In genomic region chr16:2776500-2777139, GRCh38 we compare ENCODE assay signal across 8 cellular contexts. TPM values are rescaled to one million over a fixed set of nuclear protein-coding genes. Genes with fewer than 3 reads are reported as not detected.
A peak's percentile ranks its signal among the peaks of the same experiment; 100 is the strongest.
DNase-seq lines count a peak whose midpoint lies in the region; ATAC-seq and TF ChIP-seq lines count a peak whose summit lies in the region.

No MANE protein-coding gene starts in this region.

- no peaks in the 10 kb centered on the region for H3K27me3 ChIP-seq in PC-3 (ENCODE audit: low read length)
- no peaks in the 10 kb centered on the region for H3K27me3 ChIP-seq in thymus (ENCODE audit: control insufficient read depth, insufficient read depth)

- peak; percentile 32 for ATAC-seq in PC-3
- ATAC-seq in central memory CD8-positive, alpha-beta T cell (replicated peaks; ENCODE audit: extremely low read depth, poor library complexity, severe bottlenecking): peak; percentile 24

- H3K27ac ChIP-seq in HEK293 (ENCODE audit: extremely low read depth, low read depth, low read length) (peak overlapping the region; percentile 80; the same call in 1 of the 2 replicates), PC-3 (ENCODE audit: low read length) (peak overlapping the region; percentile 29; the same call in 1 of the 2 replicates), thymus (ENCODE audit: low read depth) (peak overlapping the region; percentile 53)

- CTCF ChIA-PET in HEK293 (lab: Yijun Ruan, JAX) (interaction anchor here (0.6 to 2.3 kb wide), 5 partner anchors 46 to 539 kb away, joined by 3 to 11 read pairs (median 4); no protein-coding TSS in a partner anchor), PC-3 (lab: Charles Lee) (interaction anchor here (0.7 kb wide), 1 partner anchor 91 kb away, joined by 3 read pairs; no protein-coding TSS in a partner anchor)

- peaks cover 51% of the 10 kb centered on the region for H3K79me2 ChIP-seq in PC-3 (ENCODE audit: low read length)

- peaks cover 39% of the 10 kb centered on the region for H3K4me1 Mint-ChIP-seq in central memory CD8-positive, alpha-beta T cell

- DNase-seq in DMS53 (lab: John Stamatoyannopoulos, UW): peak; percentile 62
- no peak for DNase-seq in DMS53 treated with DMSO at 0.1 percent for 48 hours (lab: John Stamatoyannopoulos, UW; ENCODE audit: unreplicated experiment)
- DNase-seq in PC-3: peak; percentile 15
- DNase-seq in central memory CD8-positive, alpha-beta T cell (ENCODE audit: low spot score in 2 of 2): no peak
- peak; percentile 17 for DNase-seq in medulla oblongata (ENCODE audit: extremely low spot score)
- no peak for DNase-seq in NCI-H526 (lab: John Stamatoyannopoulos, UW)

- no peaks in the 10 kb centered on the region for H3K27me3 Mint-ChIP-seq in central memory CD8-positive, alpha-beta T cell

- POLR2A ChIA-PET in HEK293 (lab: Yijun Ruan, JAX) (interaction anchor here (0.6 to 4.2 kb wide), 6 partner anchors 9 to 129 kb away, joined by 4 to 22 read pairs (median 5); partner anchors contain the start of gene SRRM2), PC-3 (lab: Charles Lee; ENCODE audit: unreplicated experiment) (no interaction called here)

- H3K27ac Mint-ChIP-seq in central memory CD8-positive, alpha-beta T cell (ENCODE audit: low read depth): peak overlapping the region; percentile 96

- peak overlapping the region; percentile 99 for H3K4me2 ChIP-seq in PC-3 (ENCODE audit: low read length)

- WGBS in thymus: under 1% methylated on average over 72 of the region's 72 CpGs

- H3K4me3 Mint-ChIP-seq in central memory CD8-positive, alpha-beta T cell: peak overlapping the region; percentile 87

- peaks cover 2% of the 10 kb centered on the region; the same call in 1 of the 2 replicates for H3K4me1 ChIP-seq in HEK293 (ENCODE audit: control insufficient read depth, insufficient read depth, low read length)
- H3K4me1 ChIP-seq in PC-3 (ENCODE audit: insufficient read depth, low read length): peaks cover 20% of the 10 kb centered on the region
- H3K4me1 ChIP-seq in thymus (ENCODE audit: control insufficient read depth, insufficient read depth, low read length): peaks cover 19% of the 10 kb centered on the region

- peak overlapping the region; percentile 86 for H3K4me3 ChIP-seq in HEK293 (ENCODE audit: low read depth, low read length)
- H3K4me3 ChIP-seq in PC-3 (ENCODE audit: low read length): peak overlapping the region; percentile 96
- peak overlapping the region; percentile 60 for H3K4me3 ChIP-seq in thymus (ENCODE audit: low read length)

- intact Hi-C loops in PC-3 (cut with micrococcal nuclease): loop anchor here (10.0 kb wide), 1 partner anchor 48 kb away; no protein-coding TSS in a partner anchor

- no peaks in the 10 kb centered on the region for H4K20me1 ChIP-seq in PC-3 (ENCODE audit: low read length)

- no TSS peak for BruUV-seq in PC-3 (replicated peaks; lab: Mats Ljungman, UMichigan)

- peak overlapping the region; percentile 90 for H3K9ac ChIP-seq in PC-3 (ENCODE audit: low read length)

- 0 out of 2 replicates have a peak overlapping the region, but pooled peaks have one; percentile 30 for H2AFZ ChIP-seq in PC-3 (ENCODE audit: low read length)

- H3K9me3 Mint-ChIP-seq in central memory CD8-positive, alpha-beta T cell: no peaks in the 10 kb centered on the region

- H3K9me2 ChIP-seq in PC-3 (replicated peaks; ENCODE audit: low read length): no peaks in the 10 kb centered on the region

- H3K36me3 ChIP-seq in HEK293 (ENCODE audit: control insufficient read depth in 2 of 2, insufficient read depth in 1 of 2, low read length in 2 of 2) (peaks cover 0 to 43% of the 10 kb centered on the region in 2 experiments; a peak in 1 of 3 replicates), PC-3 (ENCODE audit: low read depth, low read length) (peaks cover 1% of the 10 kb centered on the region; the same call in 1 of the 2 replicates), thymus (ENCODE audit: control insufficient read depth, insufficient read depth) (peaks cover 25% of the 10 kb centered on the region)

- peaks cover 32% of the 10 kb centered on the region for H3K36me3 Mint-ChIP-seq in central memory CD8-positive, alpha-beta T cell (ENCODE audit: insufficient read depth)

- H3K9me3 ChIP-seq in HEK293 (ENCODE audit: control insufficient read depth, insufficient read depth, low read depth, low read length) (no peaks in the 10 kb centered on the region), PC-3 (ENCODE audit: low read length) (no peaks in the 10 kb centered on the region), thymus (ENCODE audit: control insufficient read depth) (no peaks in the 10 kb centered on the region)

- TF ChIP-seq CTCF in HEK293 (tag by site-specific recombination; IDR thresholded peaks at IDR 0.05): no peak
- TF ChIP-seq CTCF in PC-3 (conservative IDR thresholded peaks at IDR 0.05; ENCODE audit: low read depth, low read length): no peak

- H3F3A ChIP-seq in PC-3 (ENCODE audit: low read length, unreplicated experiment): no peaks in the 10 kb centered on the region

TF ChIP-seq in HEK293, 187 proteins besides CTCF, POLR2A, EP300 and RAD21 (continues in another document):
- peak; percentile 48; the same call in 1 of the 2 replicates for TF ChIP-seq ZBTB48 (tag by site-specific recombination; IDR thresholded peaks at IDR 0.05)
- no peak for TF ChIP-seq ZNF837 (tag by site-specific recombination; IDR thresholded peaks at IDR 0.05)
- peak; percentile 84 for TF ChIP-seq ZFP69B (tag by site-specific recombination; IDR thresholded peaks at IDR 0.05)
- no peak for TF ChIP-seq ZNF138 (tag by site-specific recombination; IDR thresholded peaks at IDR 0.05; ENCODE audit: borderline replicate concordance)
- no peak for TF ChIP-seq ZNF433 (tag by site-specific recombination; IDR thresholded peaks at IDR 0.05; ENCODE audit: low read depth)
- TF ChIP-seq ZNF10 (tag by site-specific recombination; IDR thresholded peaks at IDR 0.05): no peak
- no peak for TF ChIP-seq ZNF423 (tag by site-specific recombination; IDR thresholded peaks at IDR 0.05)
- TF ChIP-seq KLF1 (tag by site-specific recombination; IDR thresholded peaks at IDR 0.05): no peak
- TF ChIP-seq ZNF658 (tag by site-specific recombination; IDR thresholded peaks at IDR 0.05): no peak
- TF ChIP-seq ZNF677 (tag by site-specific recombination; IDR thresholded peaks at IDR 0.05): no peak
- no peak for TF ChIP-seq MYNN (tag by site-specific recombination; IDR thresholded peaks at IDR 0.05; ENCODE audit: borderline replicate concordance)
- TF ChIP-seq ZNF202 (tag by site-specific recombination; IDR thresholded peaks at IDR 0.05; ENCODE audit: borderline replicate concordance): no peak
- TF ChIP-seq ZBTB26 (tag by site-specific recombination; optimal IDR thresholded peaks at IDR 0.05): peak; percentile 93
- no peak for TF ChIP-seq TSHZ1 (tag by site-specific recombination; IDR thresholded peaks at IDR 0.05; ENCODE audit: borderline replicate concordance)
- no peak for TF ChIP-seq ZNF404 (tag by site-specific recombination; IDR thresholded peaks at IDR 0.05)
- TF ChIP-seq KLF17 (tag by site-specific recombination; IDR thresholded peaks at IDR 0.05): 0 out of 2 replicates have a peak, but pooled peaks have one; percentile 41
- no peak for TF ChIP-seq SP3 (tag by site-specific recombination; IDR thresholded peaks at IDR 0.05)

RNA-seq across cellular contexts. Expression of gene ELOB, which starts 0.5 kb away (rescaled TPM):
- total RNA-seq in PC-3 (2014; rRNA removed): 203 and 289 TPM in 2 replicates
- polyA plus RNA-seq in thymus: 287 TPM

RNA-seq across cellular contexts. Expression of gene PRSS33, which starts 10.7 kb away (rescaled TPM):
- total RNA-seq in PC-3 (2014; rRNA removed): 0.11 TPM in 1 of 2 replicates, not detected in the other
- polyA plus RNA-seq in thymus: 0.37 TPM

RNA-seq across cellular contexts. Expression of gene PRSS41, which starts 21.6 kb away (rescaled TPM):
- total RNA-seq in PC-3 (2014; rRNA removed): not detected in 2 replicates
- not detected for polyA plus RNA-seq in thymus

RNA-seq across cellular contexts. Expression of gene SRRM2, which starts 24.2 kb away (rescaled TPM):
- total RNA-seq in PC-3 (2014; rRNA removed): 72.6 and 182 TPM in 2 replicates
- 690 TPM for polyA plus RNA-seq in thymus

RNA-seq across cellular contexts. Expression of gene PRSS21, which starts 40.4 kb away (rescaled TPM):
- not detected in 2 replicates for total RNA-seq in PC-3 (2014; rRNA removed)
- 0.68 TPM for polyA plus RNA-seq in thymus

Comparison
In these comparisons a context has a peak if more than half of its experiments do, and no peak if none do; other contexts are left out.
1. DNase-seq: peak in DMS53 (single experiment), PC-3 (single experiment) and medulla oblongata (single experiment); none in DMS53 treated with DMSO at 0.1 percent for 48 hours (single experiment), central memory CD8-positive, alpha-beta T cell (0 of 2) and NCI-H526 (0 of 2).
2. H3K27ac ChIP-seq: peak in every context shown above with its lines; median percentile 80 in HEK293; 53 in thymus; 29 in PC-3.
3. Peak in every context shown above with its lines, with median percentiles within 50 percentile points of each other: H3K4me3 ChIP-seq.